Comparison of ENCODE assay signal across 22 cellular contexts in genomic region chr5:162684145-162684544, GRCh38.
DNase-seq lines count a peak whose midpoint lies in the region; ATAC-seq and TF ChIP-seq lines count a peak whose summit lies in the region.
"Had no signal": no experiment of that assay in that cellular context is flagged by ENCODE, and none has a peak within 500 bp of the region (broad histone marks: within the 10 kb centered on the region; RNA-seq: fewer than 3 reads in every experiment).

No MANE protein-coding gene starts in this region.

- H4K8ac ChIP-seq in neuronal stem cell (ENCODE audit: low read depth, low read length), result no peak overlapping the region

- no peak overlapping the region for H3K4me2 ChIP-seq in neuronal stem cell (ENCODE audit: insufficient read depth, low read length, poor library complexity, severe bottlenecking)
- H3K4me2 ChIP-seq: GM23338 had no signal

- H3K4me1 ChIP-seq in mucosa of rectum (ENCODE audit: control insufficient read depth in 2 of 2, insufficient read depth in 2 of 2, low read length in 2 of 2) (peaks cover 7 to 18% of the 10 kb centered on the region in 2 donors), neuronal stem cell (ENCODE audit: control insufficient read depth in 2 of 2, insufficient read depth in 1 of 2, low read depth in 1 of 2, low read length in 2 of 2) (no peaks in the 10 kb centered on the region)
- H3K4me1 ChIP-seq: Caco-2 had no signal

- in situ Hi-C loops in GM13976 (cut with MboI; ENCODE audit: low sequenced_read_pairs, unreplicated experiment), result no loop called here

- WGBS in neuronal stem cell (ENCODE audit: extremely low coverage in 2 of 2, insufficient read length in 2 of 2, insufficient replicate concordance in 1 of 2), 2 donors, result no CpG with 5 or more reads among the region's 3 CpGs

- no peak overlapping the region for H3K14ac ChIP-seq in neuronal stem cell (ENCODE audit: low read length)

- no peaks in the 10 kb centered on the region for H3K36me3 ChIP-seq in SK-N-MC (ENCODE audit: insufficient read depth, low read length)
- H3K36me3 ChIP-seq in mucosa of rectum (ENCODE audit: control insufficient read depth in 2 of 2, insufficient read depth in 2 of 2, low read length in 2 of 2), result no peaks in the 10 kb centered on the region
- H3K36me3 ChIP-seq in neuronal stem cell (replicated peaks in 1 of 2; ENCODE audit: control insufficient read depth in 2 of 2, insufficient read depth in 2 of 2, low read length in 2 of 2), result no peaks in the 10 kb centered on the region
- H3K36me3 ChIP-seq: MG63, Peyer's patch had no signal

- H3K9ac ChIP-seq in SK-N-MC (ENCODE audit: insufficient read length), result no peak overlapping the region
- no peak overlapping the region for H3K9ac ChIP-seq in mucosa of rectum (ENCODE audit: low read depth in 1 of 2, low read length in 2 of 2)
- H3K9ac ChIP-seq in neuronal stem cell (ENCODE audit: low read depth, low read length, poor library complexity), result no peak overlapping the region

- no peak overlapping the region for H2BK15ac ChIP-seq in neuronal stem cell (ENCODE audit: low read length)

- H2AK5ac ChIP-seq in neuronal stem cell (ENCODE audit: low read depth, low read length), result no peak overlapping the region

- H2BK12ac ChIP-seq in neuronal stem cell (ENCODE audit: low read length), result no peak overlapping the region

- no peak overlapping the region for H3K23ac ChIP-seq in neuronal stem cell (ENCODE audit: low read depth, low read length, poor library complexity)

- H2BK120ac ChIP-seq in neuronal stem cell (ENCODE audit: low read depth, low read length), result no peak overlapping the region

- H3K4me3 ChIP-seq in SK-N-MC (peak overlapping the region; percentile 11; the same call in 1 of the 2 replicates), mucosa of rectum (ENCODE audit: low read length in 2 of 2) (no peak overlapping the region), neuronal stem cell (ENCODE audit: low read length in 2 of 2) (no peak overlapping the region)
- H3K4me3 ChIP-seq: GM23338, K562, MG63, Peyer's patch had no signal

- TF ChIP-seq CTCF in GM13976 (IDR thresholded peaks at IDR 0.05; ENCODE audit: borderline replicate concordance, control extremely low read depth, extremely low read depth, insufficient read depth, missing control alignments), result no peak

- no peak overlapping the region for H3K18ac ChIP-seq in neuronal stem cell (ENCODE audit: low read length)

- H3K9me3 ChIP-seq in SK-N-MC (ENCODE audit: low read depth, low read length), result no peaks in the 10 kb centered on the region
- no peaks in the 10 kb centered on the region for H3K9me3 ChIP-seq in mucosa of rectum (ENCODE audit: control insufficient read depth in 2 of 2, low read length in 2 of 2)
- no peaks in the 10 kb centered on the region for H3K9me3 ChIP-seq in neuronal stem cell (replicated peaks in 1 of 2; ENCODE audit: control insufficient read depth in 2 of 2, insufficient read depth in 1 of 2, low read depth in 1 of 2, low read length in 2 of 2)
- H3K9me3 ChIP-seq: Caco-2, MG63, Peyer's patch had no signal

- peak; percentile 59 for DNase-seq in A172 (ENCODE audit: low spot score)
- DNase-seq in DMS53 (lab: John Stamatoyannopoulos, UW), result peak; percentile 70
- DNase-seq in SK-N-MC (ENCODE audit: low read depth, low spot score), result peak; percentile 55
- DNase-seq in neuronal stem cell (ENCODE audit: low spot score), result no peak
- no peak for DNase-seq in activated T-cell treated with anti-CD3 and anti-CD28 coated beads, Interleukin-2, amount 50 U/mL, for 48 hours
- DNase-seq in GM13976 (ENCODE audit: low spot score), result no peak
- DNase-seq: Caco-2; CD8-positive, alpha-beta T cell; H9; MG63; NCI-H1694; NCI-H2029 treated with DMSO at 0.1 percent for 48 hours; NCI-H774; Peyer's patch; SHP77 treated with DMSO at 0.1 percent for 48 hours; T-helper 17 cell had no signal

- H3K27me3 ChIP-seq in mucosa of rectum (ENCODE audit: control insufficient read depth in 2 of 2, insufficient read depth in 2 of 2, low read length in 2 of 2) (no peaks in the 10 kb centered on the region), neuronal stem cell (ENCODE audit: control insufficient read depth in 3 of 3, insufficient read depth in 3 of 3, low read depth in 1 of 3, low read length in 3 of 3) (no peaks in the 10 kb centered on the region)
- H3K27me3 ChIP-seq: MG63, Peyer's patch had no signal

- ATAC-seq in GM21515 (IDR thresholded peaks at IDR 0.05; ENCODE audit: unreplicated experiment), result no peak
- ATAC-seq: CD8-positive, alpha-beta T cell; GM23338; K562; SK-N-SH treated with all-trans-retinoic acid at 6 μM for 48 hours; T-helper 17 cell had no signal

- no peak overlapping the region; the same call in 1 of the 2 replicates for H3K27ac ChIP-seq in SK-N-MC
- H3K27ac ChIP-seq in mucosa of rectum (ENCODE audit: low read depth in 2 of 2, low read length in 2 of 2), result peak overlapping the region; percentile 56 to 71
- H3K27ac ChIP-seq in neuronal stem cell (replicated peaks; ENCODE audit: low read length), result no peak overlapping the region
- H3K27ac ChIP-seq: C4-2B had no signal

- no peak overlapping the region for H3K4ac ChIP-seq in neuronal stem cell (ENCODE audit: low read length)

- no peak overlapping the region for H2AFZ ChIP-seq in neuronal stem cell (ENCODE audit: low read length)
- H2AFZ ChIP-seq: GM23338 had no signal

- H3K79me1 ChIP-seq in neuronal stem cell (ENCODE audit: low read depth, low read length), result no peaks in the 10 kb centered on the region

- no peak overlapping the region for H2BK5ac ChIP-seq in neuronal stem cell (ENCODE audit: low read length)

- H4K91ac ChIP-seq in neuronal stem cell (ENCODE audit: low read depth, low read length, poor library complexity), result no peak overlapping the region

Comparison
In these comparisons a context has a peak if more than half of its experiments do, and no peak if none do; other contexts are left out.
1. DNase-seq: peak in A172 (single experiment), DMS53 (single experiment) and SK-N-MC (single experiment); none in neuronal stem cell (single experiment), activated T-cell treated with anti-CD3 and anti-CD28 coated beads, Interleukin-2, amount 50 U/mL, for 48 hours (0 of 2) and GM13976 (single experiment).
2. H3K27ac ChIP-seq: peak in mucosa of rectum (2 of 2); none in SK-N-MC (single experiment) and neuronal stem cell (single experiment).